ENCODE assay signal across 9 cellular contexts in genomic region chr4:1194028-1194900, GRCh38. TPM values are rescaled to one million over a fixed set of nuclear protein-coding genes. Genes with fewer than 3 reads are reported as not detected.
DNase-seq lines count a peak whose midpoint lies in the region; TF ChIP-seq lines count a peak whose summit lies in the region.
"Had no signal": no experiment of that assay in that cellular context is flagged by ENCODE, and none has a peak within 500 bp of the region (broad histone marks: within the 10 kb centered on the region; RNA-seq: fewer than 3 reads in every experiment).

No MANE protein-coding gene starts in this region.

- POLR2A ChIA-PET in RWPE1 (lab: Yijun Ruan, JAX; ENCODE audit: low non-redundant PET) (no interaction called here), HEK293T (lab: Yijun Ruan, JAX) (no interaction called here)

- no peaks in the 10 kb centered on the region for H3K36me3 ChIP-seq in BE2C

- no peaks in the 10 kb centered on the region for H3K4me1 ChIP-seq in BE2C

- CTCF ChIA-PET in RWPE1 (lab: Yijun Ruan, JAX) (interaction anchor here (0.5 kb wide), 1 partner anchor 15 kb away, joined by 5 read pairs; no protein-coding TSS in a partner anchor), HEK293T (lab: Yijun Ruan, JAX) (no interaction called here)

- DNase-seq in BE2C (peak; percentile 42), RWPE1 (ENCODE audit: low spot score) (no peak), fibroblast of villous mesenchyme (ENCODE audit: low read depth) (peak; percentile 79), posterior cingulate gyrus (peak; percentile 19 to 94 (median 64)), kidney glomerular epithelial cell (lab: John Stamatoyannopoulos, UW) (no peak), RPMI8226 (no peak), HEK293T (ENCODE audit: extremely low spot score) (no peak), NCI-H2081 (lab: John Stamatoyannopoulos, UW) (no peak)
- DNase-seq: mammary epithelial cell had no signal

- TF ChIP-seq CTCF in BE2C (IDR thresholded peaks at IDR 0.05; ENCODE audit: low read depth, low read length) (0 out of 2 replicates have a peak, but pooled peaks have one; percentile 3), RWPE1 (conservative IDR thresholded peaks at IDR 0.05; ENCODE audit: low read depth) (no peak), fibroblast of villous mesenchyme (IDR thresholded peaks at IDR 0.05; ENCODE audit: insufficient read depth, low read depth, low read length) (peak; percentile 11)

- no peaks in the 10 kb centered on the region for H3K9me3 ChIP-seq in BE2C

- H3K27ac ChIP-seq in RWPE1, result peak overlapping the region; percentile 13; the same call in 1 of the 2 replicates

- peak overlapping the region; percentile 11 for H3K4me3 ChIP-seq in BE2C (ENCODE audit: low read depth, low read length)
- no peak overlapping the region for H3K4me3 ChIP-seq in fibroblast of villous mesenchyme (ENCODE audit: low read depth, low read length)

- H3K27me3 ChIP-seq in BE2C, result no peaks in the 10 kb centered on the region

- intact Hi-C loops in posterior cingulate gyrus (cut with DNase I), result no loop called here

TF ChIP-seq in HEK293T, 16 proteins besides CTCF, POLR2A, EP300 and RAD21:
- TF ChIP-seq BHLHE40 (IDR thresholded peaks at IDR 0.05; ENCODE audit: borderline replicate concordance) (no peak), HDGF (IDR thresholded peaks at IDR 0.05; ENCODE audit: borderline replicate concordance) (no peak), ARNT (IDR thresholded peaks at IDR 0.05) (no peak), SP1 (IDR thresholded peaks at IDR 0.05) (no peak), TARDBP (IDR thresholded peaks at IDR 0.05) (no peak), FOXK2 (IDR thresholded peaks at IDR 0.05) (no peak), L3MBTL2 (conservative IDR thresholded peaks at IDR 0.05) (no peak), ELF4 (IDR thresholded peaks at IDR 0.05) (no peak), SUZ12 (IDR thresholded peaks at IDR 0.05) (no peak), LEF1 (IDR thresholded peaks at IDR 0.05; ENCODE audit: borderline replicate concordance) (no peak), ZNF384 (IDR thresholded peaks at IDR 0.05) (no peak), CTBP1 (IDR thresholded peaks at IDR 0.05; ENCODE audit: borderline replicate concordance) (no peak), NFRKB (IDR thresholded peaks at IDR 0.05) (no peak), PKNOX1 (IDR thresholded peaks at IDR 0.05) (no peak)

RNA-seq across cellular contexts. Expression of gene SPON2, which starts 21.9 kb away (rescaled TPM):
- not detected for polyA plus RNA-seq in BE2C (2012; ENCODE audit: insufficient read depth, insufficient read length, low read depth)
- 197 and 601 TPM in 2 replicates for total RNA-seq in fibroblast of villous mesenchyme

RNA-seq across cellular contexts. Expression of gene CTBP1, which starts 54.7 kb away (rescaled TPM):
- polyA plus RNA-seq in BE2C (2012; ENCODE audit: insufficient read depth, insufficient read length, low read depth), result 352 TPM
- total RNA-seq in fibroblast of villous mesenchyme, result 235 and 314 TPM in 2 replicates

Comparison
In these comparisons a context has a peak if more than half of its experiments do, and no peak if none do; other contexts are left out.
1. DNase-seq: peak in BE2C (single experiment), fibroblast of villous mesenchyme (single experiment) and posterior cingulate gyrus (10 of 10); none in RWPE1 (single experiment), kidney glomerular epithelial cell (single experiment), RPMI8226 (single experiment), HEK293T (single experiment) and NCI-H2081 (0 of 2).